In the genomic region with DNA sequence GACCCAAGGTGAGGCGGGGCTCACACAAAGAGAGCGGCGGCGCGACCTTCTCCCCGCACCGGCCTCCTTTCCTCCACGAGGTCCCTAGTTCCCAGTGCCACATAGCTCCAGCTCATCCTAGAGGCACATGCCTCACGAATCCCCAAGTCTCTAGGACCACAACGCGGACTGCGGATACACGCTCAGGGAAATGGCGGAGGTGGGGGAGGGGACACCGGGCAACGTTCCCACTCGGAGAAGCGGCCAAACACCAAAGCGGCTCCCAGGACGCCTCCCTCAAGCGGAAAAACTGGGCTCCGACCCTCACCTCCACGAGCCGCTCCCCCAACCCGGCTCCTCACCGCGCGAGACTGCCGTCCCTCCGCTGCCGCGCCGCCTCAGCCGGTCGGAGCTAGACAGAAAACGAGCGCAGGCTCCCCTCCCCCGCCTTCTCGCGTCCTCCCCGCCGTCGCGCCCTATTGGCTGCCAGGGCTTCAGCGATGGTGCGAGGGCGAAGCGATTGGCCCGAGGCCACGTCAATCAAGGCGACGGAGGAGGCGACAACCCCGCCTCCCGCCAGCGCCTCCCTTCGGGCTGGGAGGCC, we compare ENCODE assay signal across 1 cellular context.
TF ChIP-seq lines count a peak whose summit lies in the region.

A gene (minus strand): TSS at position 404 of the 583 bp plus-strand sequence. CDS start 1,963 bp downstream, outside the sequence.

TF ChIP-seq in GM12878, 131 proteins besides CTCF, POLR2A, EP300 and RAD21 (continued from another document and continues in another):
- TF ChIP-seq, protein P1, sequence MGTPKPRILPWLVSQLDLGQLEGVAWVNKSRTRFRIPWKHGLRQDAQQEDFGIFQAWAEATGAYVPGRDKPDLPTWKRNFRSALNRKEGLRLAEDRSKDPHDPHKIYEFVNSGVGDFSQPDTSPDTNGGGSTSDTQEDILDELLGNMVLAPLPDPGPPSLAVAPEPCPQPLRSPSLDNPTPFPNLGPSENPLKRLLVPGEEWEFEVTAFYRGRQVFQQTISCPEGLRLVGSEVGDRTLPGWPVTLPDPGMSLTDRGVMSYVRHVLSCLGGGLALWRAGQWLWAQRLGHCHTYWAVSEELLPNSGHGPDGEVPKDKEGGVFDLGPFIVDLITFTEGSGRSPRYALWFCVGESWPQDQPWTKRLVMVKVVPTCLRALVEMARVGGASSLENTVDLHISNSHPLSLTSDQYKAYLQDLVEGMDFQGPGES (IDR thresholded peaks at IDR 0.05) = peak; percentile 90
- TF ChIP-seq, protein P2, sequence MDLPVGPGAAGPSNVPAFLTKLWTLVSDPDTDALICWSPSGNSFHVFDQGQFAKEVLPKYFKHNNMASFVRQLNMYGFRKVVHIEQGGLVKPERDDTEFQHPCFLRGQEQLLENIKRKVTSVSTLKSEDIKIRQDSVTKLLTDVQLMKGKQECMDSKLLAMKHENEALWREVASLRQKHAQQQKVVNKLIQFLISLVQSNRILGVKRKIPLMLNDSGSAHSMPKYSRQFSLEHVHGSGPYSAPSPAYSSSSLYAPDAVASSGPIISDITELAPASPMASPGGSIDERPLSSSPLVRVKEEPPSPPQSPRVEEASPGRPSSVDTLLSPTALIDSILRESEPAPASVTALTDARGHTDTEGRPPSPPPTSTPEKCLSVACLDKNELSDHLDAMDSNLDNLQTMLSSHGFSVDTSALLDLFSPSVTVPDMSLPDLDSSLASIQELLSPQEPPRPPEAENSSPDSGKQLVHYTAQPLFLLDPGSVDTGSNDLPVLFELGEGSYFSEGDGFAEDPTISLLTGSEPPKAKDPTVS (IDR thresholded peaks at IDR 0.05; ENCODE audit: low read depth, low read length) = no peak
- TF ChIP-seq SUZ12 (IDR thresholded peaks at IDR 0.05; ENCODE audit: unreplicated experiment) = no peak
- TF ChIP-seq, protein P3, sequence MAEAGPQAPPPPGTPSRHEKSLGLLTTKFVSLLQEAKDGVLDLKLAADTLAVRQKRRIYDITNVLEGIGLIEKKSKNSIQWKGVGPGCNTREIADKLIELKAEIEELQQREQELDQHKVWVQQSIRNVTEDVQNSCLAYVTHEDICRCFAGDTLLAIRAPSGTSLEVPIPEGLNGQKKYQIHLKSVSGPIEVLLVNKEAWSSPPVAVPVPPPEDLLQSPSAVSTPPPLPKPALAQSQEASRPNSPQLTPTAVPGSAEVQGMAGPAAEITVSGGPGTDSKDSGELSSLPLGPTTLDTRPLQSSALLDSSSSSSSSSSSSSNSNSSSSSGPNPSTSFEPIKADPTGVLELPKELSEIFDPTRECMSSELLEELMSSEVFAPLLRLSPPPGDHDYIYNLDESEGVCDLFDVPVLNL (IDR thresholded peaks at IDR 0.05; ENCODE audit: low read depth, low read length) = peak; percentile 50; the same call in 1 of the 2 replicates
- TF ChIP-seq DPF2 (IDR thresholded peaks at IDR 0.05) = peak; percentile 96
- TF ChIP-seq, protein P4, sequence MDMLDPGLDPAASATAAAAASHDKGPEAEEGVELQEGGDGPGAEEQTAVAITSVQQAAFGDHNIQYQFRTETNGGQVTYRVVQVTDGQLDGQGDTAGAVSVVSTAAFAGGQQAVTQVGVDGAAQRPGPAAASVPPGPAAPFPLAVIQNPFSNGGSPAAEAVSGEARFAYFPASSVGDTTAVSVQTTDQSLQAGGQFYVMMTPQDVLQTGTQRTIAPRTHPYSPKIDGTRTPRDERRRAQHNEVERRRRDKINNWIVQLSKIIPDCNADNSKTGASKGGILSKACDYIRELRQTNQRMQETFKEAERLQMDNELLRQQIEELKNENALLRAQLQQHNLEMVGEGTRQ (IDR thresholded peaks at IDR 0.05; ENCODE audit: borderline replicate concordance, low read depth, low read length) = no peak
- TF ChIP-seq BHLHE40 (IDR thresholded peaks at IDR 0.05; ENCODE audit: borderline replicate concordance in 1 of 2, low read depth in 2 of 2, low read length in 1 of 2) = peak in 1 of 2 experiments; percentile 17; a peak in 2 of 4 replicates
- TF ChIP-seq SUPT20H (IDR thresholded peaks at IDR 0.05; ENCODE audit: borderline replicate concordance, control insufficient read depth, low read depth, low read length) = no peak
- TF ChIP-seq, protein P5, sequence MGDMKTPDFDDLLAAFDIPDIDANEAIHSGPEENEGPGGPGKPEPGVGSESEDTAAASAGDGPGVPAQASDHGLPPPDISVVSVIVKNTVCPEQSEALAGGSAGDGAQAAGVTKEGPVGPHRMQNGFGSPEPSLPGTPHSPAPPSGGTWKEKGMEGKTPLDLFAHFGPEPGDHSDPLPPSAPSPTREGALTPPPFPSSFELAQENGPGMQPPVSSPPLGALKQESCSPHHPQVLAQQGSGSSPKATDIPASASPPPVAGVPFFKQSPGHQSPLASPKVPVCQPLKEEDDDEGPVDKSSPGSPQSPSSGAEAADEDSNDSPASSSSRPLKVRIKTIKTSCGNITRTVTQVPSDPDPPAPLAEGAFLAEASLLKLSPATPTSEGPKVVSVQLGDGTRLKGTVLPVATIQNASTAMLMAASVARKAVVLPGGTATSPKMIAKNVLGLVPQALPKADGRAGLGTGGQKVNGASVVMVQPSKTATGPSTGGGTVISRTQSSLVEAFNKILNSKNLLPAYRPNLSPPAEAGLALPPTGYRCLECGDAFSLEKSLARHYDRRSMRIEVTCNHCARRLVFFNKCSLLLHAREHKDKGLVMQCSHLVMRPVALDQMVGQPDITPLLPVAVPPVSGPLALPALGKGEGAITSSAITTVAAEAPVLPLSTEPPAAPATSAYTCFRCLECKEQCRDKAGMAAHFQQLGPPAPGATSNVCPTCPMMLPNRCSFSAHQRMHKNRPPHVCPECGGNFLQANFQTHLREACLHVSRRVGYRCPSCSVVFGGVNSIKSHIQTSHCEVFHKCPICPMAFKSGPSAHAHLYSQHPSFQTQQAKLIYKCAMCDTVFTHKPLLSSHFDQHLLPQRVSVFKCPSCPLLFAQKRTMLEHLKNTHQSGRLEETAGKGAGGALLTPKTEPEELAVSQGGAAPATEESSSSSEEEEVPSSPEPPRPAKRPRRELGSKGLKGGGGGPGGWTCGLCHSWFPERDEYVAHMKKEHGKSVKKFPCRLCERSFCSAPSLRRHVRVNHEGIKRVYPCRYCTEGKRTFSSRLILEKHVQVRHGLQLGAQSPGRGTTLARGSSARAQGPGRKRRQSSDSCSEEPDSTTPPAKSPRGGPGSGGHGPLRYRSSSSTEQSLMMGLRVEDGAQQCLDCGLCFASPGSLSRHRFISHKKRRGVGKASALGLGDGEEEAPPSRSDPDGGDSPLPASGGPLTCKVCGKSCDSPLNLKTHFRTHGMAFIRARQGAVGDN (IDR thresholded peaks at IDR 0.05) = no peak
- TF ChIP-seq EZH2 (IDR thresholded peaks at IDR 0.05; ENCODE audit: borderline replicate concordance, control insufficient read depth, low read depth, low read length) = no peak
- TF ChIP-seq CBX5 (IDR thresholded peaks at IDR 0.05; ENCODE audit: low read depth) = no peak
- TF ChIP-seq SMARCA5 (IDR thresholded peaks at IDR 0.05) = 0 out of 2 replicates have a peak, but pooled peaks have one; percentile 3
- peak; percentile 0; the same call in 1 of the 2 replicates for TF ChIP-seq HCFC1 (IDR thresholded peaks at IDR 0.05; ENCODE audit: low read length)
- TF ChIP-seq CREM (IDR thresholded peaks at IDR 0.05; ENCODE audit: low read depth) = peak; percentile 93
- TF ChIP-seq, protein P6, sequence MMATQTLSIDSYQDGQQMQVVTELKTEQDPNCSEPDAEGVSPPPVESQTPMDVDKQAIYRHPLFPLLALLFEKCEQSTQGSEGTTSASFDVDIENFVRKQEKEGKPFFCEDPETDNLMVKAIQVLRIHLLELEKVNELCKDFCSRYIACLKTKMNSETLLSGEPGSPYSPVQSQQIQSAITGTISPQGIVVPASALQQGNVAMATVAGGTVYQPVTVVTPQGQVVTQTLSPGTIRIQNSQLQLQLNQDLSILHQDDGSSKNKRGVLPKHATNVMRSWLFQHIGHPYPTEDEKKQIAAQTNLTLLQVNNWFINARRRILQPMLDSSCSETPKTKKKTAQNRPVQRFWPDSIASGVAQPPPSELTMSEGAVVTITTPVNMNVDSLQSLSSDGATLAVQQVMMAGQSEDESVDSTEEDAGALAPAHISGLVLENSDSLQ (IDR thresholded peaks at IDR 0.05) = peak; percentile 99
- 0 out of 2 replicates have a peak, but pooled peaks have one; percentile 2 for TF ChIP-seq YY1 (IDR thresholded peaks at IDR 0.05; ENCODE audit: low read depth, low read length)
- TF ChIP-seq MYC (IDR thresholded peaks at IDR 0.05; ENCODE audit: insufficient read depth, insufficient read length, insufficient replicate concordance, low read length, severe bottlenecking) = peak; percentile 30
- no peak for TF ChIP-seq ATF7 (IDR thresholded peaks at IDR 0.05; ENCODE audit: low read depth)
- no peak for TF ChIP-seq NR2C2 (IDR thresholded peaks at IDR 0.05; ENCODE audit: borderline replicate concordance, control insufficient read depth, insufficient read length, low read depth)
- TF ChIP-seq FOS (IDR thresholded peaks at IDR 0.05; ENCODE audit: borderline replicate concordance, extremely low read depth, insufficient read length) = peak; percentile 89
- TF ChIP-seq NRF1 (conservative IDR thresholded peaks at IDR 0.05; ENCODE audit: low read depth, low read length) = no peak
- TF ChIP-seq SMC3 (IDR thresholded peaks at IDR 0.05; ENCODE audit: borderline replicate concordance, low read length) = no peak
- TF ChIP-seq HDAC6 (IDR thresholded peaks at IDR 0.05; ENCODE audit: unreplicated experiment) = no peak
- TF ChIP-seq RCOR1 (conservative IDR thresholded peaks at IDR 0.05; ENCODE audit: low read depth, low read length) = no peak
- TF ChIP-seq, protein P7, sequence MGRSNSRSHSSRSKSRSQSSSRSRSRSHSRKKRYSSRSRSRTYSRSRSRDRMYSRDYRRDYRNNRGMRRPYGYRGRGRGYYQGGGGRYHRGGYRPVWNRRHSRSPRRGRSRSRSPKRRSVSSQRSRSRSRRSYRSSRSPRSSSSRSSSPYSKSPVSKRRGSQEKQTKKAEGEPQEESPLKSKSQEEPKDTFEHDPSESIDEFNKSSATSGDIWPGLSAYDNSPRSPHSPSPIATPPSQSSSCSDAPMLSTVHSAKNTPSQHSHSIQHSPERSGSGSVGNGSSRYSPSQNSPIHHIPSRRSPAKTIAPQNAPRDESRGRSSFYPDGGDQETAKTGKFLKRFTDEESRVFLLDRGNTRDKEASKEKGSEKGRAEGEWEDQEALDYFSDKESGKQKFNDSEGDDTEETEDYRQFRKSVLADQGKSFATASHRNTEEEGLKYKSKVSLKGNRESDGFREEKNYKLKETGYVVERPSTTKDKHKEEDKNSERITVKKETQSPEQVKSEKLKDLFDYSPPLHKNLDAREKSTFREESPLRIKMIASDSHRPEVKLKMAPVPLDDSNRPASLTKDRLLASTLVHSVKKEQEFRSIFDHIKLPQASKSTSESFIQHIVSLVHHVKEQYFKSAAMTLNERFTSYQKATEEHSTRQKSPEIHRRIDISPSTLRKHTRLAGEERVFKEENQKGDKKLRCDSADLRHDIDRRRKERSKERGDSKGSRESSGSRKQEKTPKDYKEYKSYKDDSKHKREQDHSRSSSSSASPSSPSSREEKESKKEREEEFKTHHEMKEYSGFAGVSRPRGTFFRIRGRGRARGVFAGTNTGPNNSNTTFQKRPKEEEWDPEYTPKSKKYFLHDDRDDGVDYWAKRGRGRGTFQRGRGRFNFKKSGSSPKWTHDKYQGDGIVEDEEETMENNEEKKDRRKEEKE (IDR thresholded peaks at IDR 0.05) = no peak
- TF ChIP-seq, protein P8, sequence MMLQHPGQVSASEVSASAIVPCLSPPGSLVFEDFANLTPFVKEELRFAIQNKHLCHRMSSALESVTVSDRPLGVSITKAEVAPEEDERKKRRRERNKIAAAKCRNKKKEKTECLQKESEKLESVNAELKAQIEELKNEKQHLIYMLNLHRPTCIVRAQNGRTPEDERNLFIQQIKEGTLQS (IDR thresholded peaks at IDR 0.05; ENCODE audit: borderline replicate concordance, extremely low read depth, low read depth, low read length) = no peak
- no peak for TF ChIP-seq WRNIP1 (IDR thresholded peaks at IDR 0.05; ENCODE audit: borderline replicate concordance, low read depth, low read length)
- TF ChIP-seq ZNF24 (IDR thresholded peaks at IDR 0.05) = no peak
- TF ChIP-seq KDM1A (IDR thresholded peaks at IDR 0.05; ENCODE audit: borderline replicate concordance) = no peak
- TF ChIP-seq, protein P9, sequence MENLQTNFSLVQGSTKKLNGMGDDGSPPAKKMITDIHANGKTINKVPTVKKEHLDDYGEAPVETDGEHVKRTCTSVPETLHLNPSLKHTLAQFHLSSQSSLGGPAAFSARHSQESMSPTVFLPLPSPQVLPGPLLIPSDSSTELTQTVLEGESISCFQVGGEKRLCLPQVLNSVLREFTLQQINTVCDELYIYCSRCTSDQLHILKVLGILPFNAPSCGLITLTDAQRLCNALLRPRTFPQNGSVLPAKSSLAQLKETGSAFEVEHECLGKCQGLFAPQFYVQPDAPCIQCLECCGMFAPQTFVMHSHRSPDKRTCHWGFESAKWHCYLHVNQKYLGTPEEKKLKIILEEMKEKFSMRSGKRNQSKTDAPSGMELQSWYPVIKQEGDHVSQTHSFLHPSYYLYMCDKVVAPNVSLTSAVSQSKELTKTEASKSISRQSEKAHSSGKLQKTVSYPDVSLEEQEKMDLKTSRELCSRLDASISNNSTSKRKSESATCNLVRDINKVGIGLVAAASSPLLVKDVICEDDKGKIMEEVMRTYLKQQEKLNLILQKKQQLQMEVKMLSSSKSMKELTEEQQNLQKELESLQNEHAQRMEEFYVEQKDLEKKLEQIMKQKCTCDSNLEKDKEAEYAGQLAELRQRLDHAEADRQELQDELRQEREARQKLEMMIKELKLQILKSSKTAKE (IDR thresholded peaks at IDR 0.05; ENCODE audit: low read depth, poor library complexity, severe bottlenecking) = no peak
- TF ChIP-seq MEF2B (IDR thresholded peaks at IDR 0.05; ENCODE audit: partially characterized antibody, poor library complexity, severe bottlenecking) = no peak
- TF ChIP-seq, protein P10, sequence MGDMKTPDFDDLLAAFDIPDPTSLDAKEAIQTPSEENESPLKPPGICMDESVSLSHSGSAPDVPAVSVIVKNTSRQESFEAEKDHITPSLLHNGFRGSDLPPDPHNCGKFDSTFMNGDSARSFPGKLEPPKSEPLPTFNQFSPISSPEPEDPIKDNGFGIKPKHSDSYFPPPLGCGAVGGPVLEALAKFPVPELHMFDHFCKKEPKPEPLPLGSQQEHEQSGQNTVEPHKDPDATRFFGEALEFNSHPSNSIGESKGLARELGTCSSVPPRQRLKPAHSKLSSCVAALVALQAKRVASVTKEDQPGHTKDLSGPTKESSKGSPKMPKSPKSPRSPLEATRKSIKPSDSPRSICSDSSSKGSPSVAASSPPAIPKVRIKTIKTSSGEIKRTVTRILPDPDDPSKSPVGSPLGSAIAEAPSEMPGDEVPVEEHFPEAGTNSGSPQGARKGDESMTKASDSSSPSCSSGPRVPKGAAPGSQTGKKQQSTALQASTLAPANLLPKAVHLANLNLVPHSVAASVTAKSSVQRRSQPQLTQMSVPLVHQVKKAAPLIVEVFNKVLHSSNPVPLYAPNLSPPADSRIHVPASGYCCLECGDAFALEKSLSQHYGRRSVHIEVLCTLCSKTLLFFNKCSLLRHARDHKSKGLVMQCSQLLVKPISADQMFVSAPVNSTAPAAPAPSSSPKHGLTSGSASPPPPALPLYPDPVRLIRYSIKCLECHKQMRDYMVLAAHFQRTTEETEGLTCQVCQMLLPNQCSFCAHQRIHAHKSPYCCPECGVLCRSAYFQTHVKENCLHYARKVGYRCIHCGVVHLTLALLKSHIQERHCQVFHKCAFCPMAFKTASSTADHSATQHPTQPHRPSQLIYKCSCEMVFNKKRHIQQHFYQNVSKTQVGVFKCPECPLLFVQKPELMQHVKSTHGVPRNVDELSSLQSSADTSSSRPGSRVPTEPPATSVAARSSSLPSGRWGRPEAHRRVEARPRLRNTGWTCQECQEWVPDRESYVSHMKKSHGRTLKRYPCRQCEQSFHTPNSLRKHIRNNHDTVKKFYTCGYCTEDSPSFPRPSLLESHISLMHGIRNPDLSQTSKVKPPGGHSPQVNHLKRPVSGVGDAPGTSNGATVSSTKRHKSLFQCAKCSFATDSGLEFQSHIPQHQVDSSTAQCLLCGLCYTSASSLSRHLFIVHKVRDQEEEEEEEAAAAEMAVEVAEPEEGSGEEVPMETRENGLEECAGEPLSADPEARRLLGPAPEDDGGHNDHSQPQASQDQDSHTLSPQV (IDR thresholded peaks at IDR 0.05) = no peak
- TF ChIP-seq POLR2AphosphoS5 (IDR thresholded peaks at IDR 0.05; ENCODE audit: low read length) = peak; percentile 83
- TF ChIP-seq ETV6 (conservative IDR thresholded peaks at IDR 0.05 in 1 of 2, IDR thresholded peaks at IDR 0.05 in 1 of 2; ENCODE audit: borderline replicate concordance in 1 of 2, low read depth in 1 of 2) = no peak; a peak in 1 of 4 replicates
